Comparison of ENCODE assay signal across 16 cellular contexts in genomic region chr13:105346141-105346766, GRCh38.
DNase-seq lines count a peak whose midpoint lies in the region; ATAC-seq, FAIRE-seq and TF ChIP-seq lines count a peak whose summit lies in the region.
"Had no signal": no experiment of that assay in that cellular context is flagged by ENCODE, and none has a peak within 500 bp of the region (broad histone marks: within the 10 kb centered on the region; RNA-seq: fewer than 3 reads in every experiment).

No MANE protein-coding gene starts in this region.

- H3K27me3 ChIP-seq in bronchial epithelial cell (ENCODE audit: control insufficient read depth, insufficient read depth, low read length), result no peaks in the 10 kb centered on the region
- H3K27me3 ChIP-seq: BLaER1, suprapubic skin had no signal

- H3K4me1 Mint-ChIP-seq in activated CD8-positive, alpha-beta T cell treated with anti-CD3 and anti-CD28 coated beads for 36 hours (ENCODE audit: low read depth), result peaks cover 3% of the 10 kb centered on the region

- CTCF ChIA-PET in AG04449 (lab: Yijun Ruan, JAX), result no interaction called here
- CTCF ChIA-PET in activated CD8-positive, alpha-beta T cell treated with anti-CD3 and anti-CD28 coated beads for 36 hours (lab: Charles Lee), result no interaction called here

- no peaks in the 10 kb centered on the region for H3K9me3 Mint-ChIP-seq in activated CD8-positive, alpha-beta T cell treated with anti-CD3 and anti-CD28 coated beads for 36 hours

- H3K36me3 ChIP-seq in bronchial epithelial cell (ENCODE audit: control insufficient read depth, insufficient read depth, low read length), result no peaks in the 10 kb centered on the region
- H3K36me3 ChIP-seq: BLaER1, suprapubic skin had no signal

- DNase-seq in AG04449 (ENCODE audit: low read depth, low spot score), result peak; percentile 51
- peak; percentile 9 for DNase-seq in HTR-8/SVneo (ENCODE audit: insufficient read length, low spot score)
- peak; percentile 84 for DNase-seq in bronchial epithelial cell (ENCODE audit: low read depth)
- peak; percentile 89 for DNase-seq in kidney tubule cell (ENCODE audit: low spot score)
- DNase-seq in stimulated activated CD8-positive, alpha-beta memory T cell treated with anti-CD3 and anti-CD28 coated beads, Interleukin-4, amount 100 ng/mL, for 48 hours, result no peak
- DNase-seq in activated CD8-positive, alpha-beta T cell treated with anti-CD3 and anti-CD28 coated beads for 36 hours, result no peak
- no peak for DNase-seq in mucosa of gallbladder (ENCODE audit: low spot score)
- DNase-seq in UCSD-AML1 (lab: John Stamatoyannopoulos, UW; ENCODE audit: unreplicated experiment), result no peak
- DNase-seq: aorta, GOT3, NCI-H2171, RPMI8226 had no signal

- no peak for ATAC-seq in activated CD8-positive, alpha-beta T cell treated with anti-CD3 and anti-CD28 coated beads for 36 hours
- ATAC-seq: left lobe of liver had no signal

- no peak overlapping the region for H3K27ac Mint-ChIP-seq in activated CD8-positive, alpha-beta T cell treated with anti-CD3 and anti-CD28 coated beads for 36 hours

- H3K4me3 ChIP-seq in AG04449 (ENCODE audit: low read depth, low read length), result no peak overlapping the region
- H3K4me3 ChIP-seq in bronchial epithelial cell (ENCODE audit: low read depth, low read length), result no peak overlapping the region
- H3K4me3 ChIP-seq: BLaER1, suprapubic skin had no signal

- intact Hi-C loops in activated CD8-positive, alpha-beta T cell treated with anti-CD3 and anti-CD28 coated beads for 36 hours (cut with micrococcal nuclease), result no loop called here

- no peaks in the 10 kb centered on the region for H3K36me3 Mint-ChIP-seq in activated CD8-positive, alpha-beta T cell treated with anti-CD3 and anti-CD28 coated beads for 36 hours (ENCODE audit: low read depth)

- no peak overlapping the region for H3K4me3 Mint-ChIP-seq in activated CD8-positive, alpha-beta T cell treated with anti-CD3 and anti-CD28 coated beads for 36 hours

- TF ChIP-seq CTCF in AG04449 (IDR thresholded peaks at IDR 0.05; ENCODE audit: insufficient read depth, low read length, missing control alignments) (no peak), bronchial epithelial cell (IDR thresholded peaks at IDR 0.05; ENCODE audit: insufficient read depth, low read length, severe bottlenecking) (no peak)
- no peak for TF ChIP-seq CTCF in activated CD8-positive, alpha-beta T cell treated with anti-CD3 and anti-CD28 coated beads for 36 hours (IDR thresholded peaks at IDR 0.05)

- no peaks in the 10 kb centered on the region for H3K27me3 Mint-ChIP-seq in activated CD8-positive, alpha-beta T cell treated with anti-CD3 and anti-CD28 coated beads for 36 hours

- FAIRE-seq in HTR-8/SVneo (lab: Jason Lieb, UNC) (no peak), bronchial epithelial cell (lab: Jason Lieb, UNC) (peak; percentile 95)
- FAIRE-seq: TTC549 had no signal

- POLR2A ChIA-PET in AG04449 (lab: Yijun Ruan, JAX), result interaction anchor here (1.4 kb wide), 1 partner anchor 96 kb away, joined by 4 read pairs; no protein-coding TSS in a partner anchor
- POLR2A ChIA-PET in activated CD8-positive, alpha-beta T cell treated with anti-CD3 and anti-CD28 coated beads for 36 hours (lab: Charles Lee), result no interaction called here

Comparison
In these comparisons a context has a peak if more than half of its experiments do, and no peak if none do; other contexts are left out.
1. DNase-seq: peak in AG04449 (single experiment), HTR-8/SVneo (single experiment), bronchial epithelial cell (single experiment) and kidney tubule cell (single experiment); none in stimulated activated CD8-positive, alpha-beta memory T cell treated with anti-CD3 and anti-CD28 coated beads, Interleukin-4, amount 100 ng/mL, for 48 hours (single experiment), activated CD8-positive, alpha-beta T cell treated with anti-CD3 and anti-CD28 coated beads for 36 hours (single experiment), mucosa of gallbladder (single experiment) and UCSD-AML1 (single experiment).